In the genomic region with DNA sequence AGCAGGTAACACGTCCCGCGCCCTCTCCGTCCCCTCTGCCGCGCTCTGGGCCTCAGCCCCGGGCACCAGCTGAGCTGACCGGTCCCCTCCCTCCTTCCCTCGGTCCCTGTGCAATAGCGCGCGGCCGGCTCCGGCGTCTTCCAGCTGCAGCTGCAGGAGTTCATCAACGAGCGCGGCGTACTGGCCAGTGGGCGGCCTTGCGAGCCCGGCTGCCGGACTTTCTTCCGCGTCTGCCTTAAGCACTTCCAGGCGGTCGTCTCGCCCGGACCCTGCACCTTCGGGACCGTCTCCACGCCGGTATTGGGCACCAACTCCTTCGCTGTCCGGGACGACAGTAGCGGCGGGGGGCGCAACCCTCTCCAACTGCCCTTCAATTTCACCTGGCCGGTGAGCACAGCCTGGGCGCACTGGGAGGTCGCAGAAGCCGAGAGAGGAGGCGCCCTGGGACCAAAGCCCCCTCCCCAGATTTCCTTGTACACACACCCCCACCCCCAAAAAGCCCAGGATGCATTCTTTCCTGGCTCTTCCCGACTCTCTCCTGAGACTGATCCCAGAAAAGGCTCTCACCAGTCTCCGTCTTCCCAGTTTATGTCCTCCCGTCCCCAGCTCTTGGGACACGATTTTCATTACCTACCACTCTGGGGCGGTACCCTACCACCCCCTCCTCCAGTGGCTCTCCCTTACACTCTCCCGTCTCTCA, we compare ENCODE assay signal across 8 cellular contexts. TPM values are rescaled to one million over a fixed set of nuclear protein-coding genes. Genes with fewer than 3 reads are reported as not detected.
DNase-seq lines count a peak whose midpoint lies in the region; ATAC-seq and TF ChIP-seq lines count a peak whose summit lies in the region.

No MANE protein-coding gene starts in this region.

- H3K4me3 ChIP-seq in BLaER1 treated with 17β-estradiol and CSF1 and Interleukin-3, amounts not matched to agents 10 nM and 100 nM = peak overlapping the region; percentile 53 to 74 (median 61)
- H3K4me3 ChIP-seq in IMR-90 (ENCODE audit: insufficient read depth, low read depth, low read length) = peak overlapping the region; percentile 85
- H3K4me3 ChIP-seq in iPS-18a (ENCODE audit: low read length) = peak overlapping the region; percentile 59
- peak overlapping the region; percentile 52 for H3K4me3 ChIP-seq in smooth muscle cell

- H3K23ac ChIP-seq in IMR-90 (ENCODE audit: low read depth, low read length) = peak overlapping the region; percentile 77; the same call in 1 of the 2 replicates

- peak overlapping the region in 9 of 11 experiments; percentile 17 to 65 (median 53); a peak in 17 of 22 replicates for H3K9ac ChIP-seq in BLaER1 treated with 17β-estradiol and CSF1 and Interleukin-3, amounts not matched to agents 10 nM and 100 nM
- H3K9ac ChIP-seq in IMR-90 (ENCODE audit: low read depth, low read length) = peak overlapping the region; percentile 58
- H3K9ac ChIP-seq in iPS-18a (ENCODE audit: low read length) = no peak overlapping the region
- no peak overlapping the region for H3K9ac ChIP-seq in smooth muscle cell (ENCODE audit: low read depth)

- 0 out of 2 replicates have a peak overlapping the region, but pooled peaks have one; percentile 56 for H2AK5ac ChIP-seq in IMR-90 (ENCODE audit: low read depth, low read length)

- H3K56ac ChIP-seq in IMR-90 (ENCODE audit: extremely low read depth, insufficient read depth, low read length) = no peak overlapping the region

- 2% methylated on average over 23 of the region's 50 CpGs; no CpG with 5 or more reads in 1 of the 2 experiments for WGBS in IMR-90 (ENCODE audit: extremely low coverage in 2 of 2, insufficient read length in 1 of 2), 2 experiments
- 2% methylated on average over 46 of the region's 50 CpGs for WGBS in smooth muscle cell (ENCODE audit: low lambda C conversion rate)

- H3K9me3 ChIP-seq in BLaER1 treated with 17β-estradiol and CSF1 and Interleukin-3, amounts not matched to agents 10 nM and 100 nM (replicated peaks in 1 of 11) = no peaks in the 10 kb centered on the region
- no peaks in the 10 kb centered on the region for H3K9me3 ChIP-seq in IMR-90 (ENCODE audit: control insufficient read depth, insufficient read depth, low read length)
- no peaks in the 10 kb centered on the region for H3K9me3 ChIP-seq in iPS-18a (ENCODE audit: control insufficient read depth, low read depth, low read length)
- H3K9me3 ChIP-seq in smooth muscle cell (replicated peaks; ENCODE audit: low read depth) = no peaks in the 10 kb centered on the region

- peaks cover 80 to 89% (median 84%) of the 10 kb centered on the region in 11 experiments for H3K27me3 ChIP-seq in BLaER1 treated with 17β-estradiol and CSF1 and Interleukin-3, amounts not matched to agents 10 nM and 100 nM
- H3K27me3 ChIP-seq in IMR-90 (ENCODE audit: control insufficient read depth, insufficient read depth, low read length) = peaks cover 26% of the 10 kb centered on the region
- peaks cover 89% of the 10 kb centered on the region for H3K27me3 ChIP-seq in iPS-18a (ENCODE audit: control insufficient read depth, insufficient read depth, low read length)
- H3K27me3 ChIP-seq in smooth muscle cell (ENCODE audit: low read depth) = peaks cover 95% of the 10 kb centered on the region

- H3K27ac ChIP-seq in BLaER1 treated with 17β-estradiol and CSF1 and Interleukin-3, amounts not matched to agents 10 nM and 100 nM = no peak overlapping the region
- H3K27ac ChIP-seq in IMR-90 (ENCODE audit: insufficient read depth, low read length) (no peak overlapping the region; the same call in 1 of the 2 replicates), iPS-18a (ENCODE audit: low read length) (no peak overlapping the region), smooth muscle cell (ENCODE audit: low read depth) (no peak overlapping the region)

- peak overlapping the region; percentile 60 for H2AK9ac ChIP-seq in IMR-90 (replicated peaks; ENCODE audit: low read depth, low read length, poor library complexity)

- H3K79me2 ChIP-seq in smooth muscle cell (ENCODE audit: low read depth) = no peaks in the 10 kb centered on the region

- no peak overlapping the region for H2BK20ac ChIP-seq in IMR-90 (ENCODE audit: low read depth, low read length)

- TF ChIP-seq CTCF in IMR-90 (conservative IDR thresholded peaks at IDR 0.05; ENCODE audit: low read depth, low read length) = 0 out of 2 replicates have a peak, but pooled peaks have one; percentile 7
- TF ChIP-seq CTCF in smooth muscle cell (IDR thresholded peaks at IDR 0.05; ENCODE audit: borderline replicate concordance, insufficient read depth, poor library complexity, severe bottlenecking) = no peak

- H3K36me3 ChIP-seq in BLaER1 treated with 17β-estradiol and CSF1 and Interleukin-3, amounts not matched to agents 10 nM and 100 nM = peaks cover 0 to 7% (median 0%) of the 10 kb centered on the region in 11 experiments; a peak in 3 of 22 replicates
- H3K36me3 ChIP-seq in IMR-90 (ENCODE audit: control insufficient read depth, insufficient read depth, low read length) (peaks cover 1% of the 10 kb centered on the region; the same call in 1 of the 2 replicates), iPS-18a (ENCODE audit: control insufficient read depth, low read depth, low read length) (no peaks in the 10 kb centered on the region), smooth muscle cell (ENCODE audit: low read depth) (no peaks in the 10 kb centered on the region)

- no TSS peak for BruUV-seq in IMR-90 (replicated peaks; lab: Mats Ljungman, UMichigan)

- H2AFZ ChIP-seq in IMR-90 (replicated peaks; ENCODE audit: low read length, poor library complexity) = peak overlapping the region; percentile 96
- H2AFZ ChIP-seq in smooth muscle cell (ENCODE audit: low read depth) = peak overlapping the region; percentile 7

- TF ChIP-seq RAD21 in IMR-90 (IDR thresholded peaks at IDR 0.05; ENCODE audit: low read length) = no peak

- H3K4me2 ChIP-seq in BLaER1 treated with 17β-estradiol and CSF1 and Interleukin-3, amounts not matched to agents 10 nM and 100 nM = peak overlapping the region; percentile 90 to 100 (median 99)
- peak overlapping the region; percentile 99 for H3K4me2 ChIP-seq in IMR-90 (ENCODE audit: low read depth, low read length)
- peak overlapping the region; percentile 90 for H3K4me2 ChIP-seq in smooth muscle cell

- in situ Hi-C loops in IMR-90 (cut with MboI; ENCODE audit: low sequenced_read_pairs) = no loop called here

- no peak overlapping the region for H2BK120ac ChIP-seq in IMR-90 (ENCODE audit: low read depth, low read length)

- peak; percentile 71 for ATAC-seq in IMR-90 (ENCODE audit: low read depth)
- ATAC-seq in GM21529 (IDR thresholded peaks at IDR 0.05; ENCODE audit: unreplicated experiment) = no peak
- ATAC-seq in GM19035 (IDR thresholded peaks at IDR 0.05; ENCODE audit: unreplicated experiment) = no peak

- peak overlapping the region; percentile 21 for H4K91ac ChIP-seq in IMR-90 (ENCODE audit: insufficient read depth, low read depth, low read length)

- POLR2A ChIA-PET in IMR-90 (lab: Charles Lee; ENCODE audit: unreplicated experiment) = no interaction called here

- CTCF ChIA-PET in IMR-90 (lab: Yijun Ruan, JAX) = interaction anchor here (0.6 to 2.5 kb wide), 10 partner anchors 12 to 95 kb away, joined by 3 to 12 read pairs (median 4); no protein-coding TSS in a partner anchor

- peaks cover 16% of the 10 kb centered on the region for H3K9me1 ChIP-seq in IMR-90 (ENCODE audit: insufficient read depth, low read length)

- dilution Hi-C loops in IMR-90 (cut with HindIII; ENCODE audit: low sequenced_read_pairs, unreplicated experiment) = no loop called here

- peak overlapping the region; percentile 40 for H3K14ac ChIP-seq in IMR-90 (replicated peaks; ENCODE audit: low read depth, low read length)

- peak overlapping the region; percentile 50 for H3K4ac ChIP-seq in IMR-90 (ENCODE audit: low read depth, low read length)

- no peaks in the 10 kb centered on the region for H3F3A ChIP-seq in smooth muscle cell (ENCODE audit: low read depth)

- H3K79me1 ChIP-seq in IMR-90 (ENCODE audit: low read depth in 1 of 2, low read length in 2 of 2) = peaks cover 0 to 47% of the 10 kb centered on the region in 2 experiments; a peak in 3 of 4 replicates

- no peak for TF ChIP-seq POLR2A in IMR-90 (IDR thresholded peaks at IDR 0.05; ENCODE audit: low read depth, low read length)

- no peak overlapping the region for H2BK5ac ChIP-seq in IMR-90 (ENCODE audit: low read depth, low read length, poor library complexity, severe bottlenecking)

- peaks cover 0 to 78% (median 30%) of the 10 kb centered on the region in 11 experiments; a peak in 15 of 22 replicates for H4K20me1 ChIP-seq in BLaER1 treated with 17β-estradiol and CSF1 and Interleukin-3, amounts not matched to agents 10 nM and 100 nM
- H4K20me1 ChIP-seq in IMR-90 (ENCODE audit: insufficient read depth, low read length) (peaks cover 38% of the 10 kb centered on the region), smooth muscle cell (ENCODE audit: low read depth) (peaks cover 8% of the 10 kb centered on the region)

- peak overlapping the region in 1 of 2 experiments; percentile 15; a peak in 1 of 4 replicates for H4K8ac ChIP-seq in IMR-90 (ENCODE audit: low read depth in 2 of 2, low read length in 2 of 2)

- intact Hi-C loops in IMR-90 (cut with micrococcal nuclease) = no loop called here

- peak; percentile 64 for DNase-seq in IMR-90
- peak; percentile 52 for DNase-seq in amniotic epithelial cell (ENCODE audit: low read depth)
- DNase-seq in smooth muscle cell (lab: John Stamatoyannopoulos, UW; ENCODE audit: unreplicated experiment) = peak; percentile 27
- DNase-seq in activated gamma-delta T cell (lab: John Stamatoyannopoulos, UW) = no peak

- no peak overlapping the region; the same call in 2 of the 3 replicates for H2BK15ac ChIP-seq in IMR-90 (ENCODE audit: low read depth, low read length)

- H4K5ac ChIP-seq in IMR-90 (ENCODE audit: low read depth, low read length) = no peak overlapping the region

- H3K4me1 ChIP-seq in BLaER1 treated with 17β-estradiol and CSF1 and Interleukin-3, amounts not matched to agents 10 nM and 100 nM = peaks cover 71 to 94% (median 87%) of the 10 kb centered on the region in 10 experiments
- H3K4me1 ChIP-seq in IMR-90 (ENCODE audit: control insufficient read depth, insufficient read depth, low read length) (peaks cover 21% of the 10 kb centered on the region), iPS-18a (ENCODE audit: control insufficient read depth, low read depth, low read length) (peaks cover 19% of the 10 kb centered on the region), smooth muscle cell (ENCODE audit: low read depth) (peaks cover 50% of the 10 kb centered on the region)

- no peak overlapping the region for H3K18ac ChIP-seq in IMR-90 (ENCODE audit: low read depth, low read length)

RNA-seq across cellular contexts. Expression of a gene that starts 0.7 kb away (rescaled TPM):
- total RNA-seq in IMR-90 (2012; rRNA removed) = 1.7 and 1.8 TPM in 2 replicates
- 3.4 and 3.6 TPM in 2 replicates for polyA plus RNA-seq in IMR-90 (2012; rRNA removed)
- 2.3 and 2.9 TPM in 2 replicates for polyA plus RNA-seq in IMR-90 (2012; cell fraction: cytosol; rRNA removed)
- 2.4 and 5.1 TPM in 2 replicates for polyA plus RNA-seq in IMR-90 (2012; cell fraction: nucleus; rRNA removed; ENCODE audit: low replicate concordance)
- 0.04 TPM in 1 of 2 replicates, not detected in the other for total RNA-seq in smooth muscle cell
- polyA plus RNA-seq in smooth muscle cell = 0.37 TPM in 1 of 2 replicates, not detected in the other

RNA-seq across cellular contexts. Expression of a gene that starts 23.4 kb away (rescaled TPM):
- total RNA-seq in IMR-90 (2012; rRNA removed) = 41.9 and 51.3 TPM in 2 replicates
- polyA plus RNA-seq in IMR-90 (2012; rRNA removed) = 72.5 and 77.8 TPM in 2 replicates
- polyA plus RNA-seq in IMR-90 (2012; cell fraction: cytosol; rRNA removed) = 40.3 and 108 TPM in 2 replicates
- polyA plus RNA-seq in IMR-90 (2012; cell fraction: nucleus; rRNA removed; ENCODE audit: low replicate concordance) = 31.6 and 74.8 TPM in 2 replicates
- total RNA-seq in smooth muscle cell = 25.2 and 29.6 TPM in 2 replicates
- polyA plus RNA-seq in smooth muscle cell = 31.5 and 33.6 TPM in 2 replicates

RNA-seq across cellular contexts. Expression of a gene that starts 35.6 kb away (rescaled TPM):
- total RNA-seq in IMR-90 (2012; rRNA removed) (30.0 and 32.3 TPM in 2 replicates), smooth muscle cell (14.2 and 15.4 TPM in 2 replicates)
- polyA plus RNA-seq in IMR-90 (2012; rRNA removed) (19.3 and 20.8 TPM in 2 replicates), smooth muscle cell (17.2 and 24.4 TPM in 2 replicates)
- polyA plus RNA-seq in IMR-90 (2012; cell fraction: cytosol; rRNA removed) = 15.0 and 19.5 TPM in 2 replicates
- 15.5 and 29.3 TPM in 2 replicates for polyA plus RNA-seq in IMR-90 (2012; cell fraction: nucleus; rRNA removed; ENCODE audit: low replicate concordance)

RNA-seq across cellular contexts. Expression of a gene that starts 55.8 kb away (rescaled TPM):
- not detected in 2 replicates for total RNA-seq in IMR-90 (2012; rRNA removed)
- 0.07 and 0.10 TPM in 2 replicates for polyA plus RNA-seq in IMR-90 (2012; rRNA removed)
- 0.05 TPM in 1 of 2 replicates, not detected in the other for polyA plus RNA-seq in IMR-90 (2012; cell fraction: cytosol; rRNA removed)
- 0.48 and 0.57 TPM in 2 replicates for polyA plus RNA-seq in IMR-90 (2012; cell fraction: nucleus; rRNA removed; ENCODE audit: low replicate concordance)
- 2.9 and 3.3 TPM in 2 replicates for total RNA-seq in smooth muscle cell
- 3.0 and 10.3 TPM in 2 replicates for polyA plus RNA-seq in smooth muscle cell

Comparison
In these comparisons a context has a peak if more than half of its experiments do, and no peak if none do; other contexts are left out.
1. H3K9ac ChIP-seq: peak in BLaER1 treated with 17β-estradiol and CSF1 and Interleukin-3, amounts not matched to agents 10 nM and 100 nM (9 of 11) and IMR-90 (single experiment); none in iPS-18a (single experiment) and smooth muscle cell (single experiment).
2. Peak in every context shown above with its lines, with median percentiles within 50 percentile points of each other: H3K4me2 ChIP-seq and H3K4me3 ChIP-seq.